ENCODE assay signal across 36 cellular contexts in genomic region chr4:27046851-27047250, GRCh38.
"Had no signal": no experiment of that assay in that cellular context is flagged by ENCODE, and none has a peak within 500 bp of the region (broad histone marks: within the 10 kb centered on the region; RNA-seq: fewer than 3 reads in every experiment).

No MANE protein-coding gene starts in this region.

- H3K27ac ChIP-seq: adrenal gland, body of pancreas, esophagus muscularis mucosa, foreskin keratinocyte, heart left ventricle, neural progenitor cell, parathyroid adenoma, psoas muscle, stomach, tibial artery, upper lobe of right lung, WERI-Rb-1 had no signal

- DNase-seq: activated CD4-positive, alpha-beta T cell treated with anti-CD3 and anti-CD28 coated beads for 48 hours; activated CD4-positive, alpha-beta T cell treated with anti-CD3 and anti-CD28 coated beads, Interleukin-2, amount 50 U/mL, for 48 hours; activated CD8-positive, alpha-beta memory T cell treated with anti-CD3 and anti-CD28 coated beads for 24 hours; activated effector memory CD4-positive, alpha-beta T cell treated with anti-CD3 and anti-CD28 coated beads, Interleukin-2, amount 50 U/mL, for 16 hours; activated naive CD4-positive, alpha-beta T cell treated with anti-CD3 and anti-CD28 coated beads for 36 hours; activated naive CD8-positive, alpha-beta T cell treated with anti-CD3 and anti-CD28 coated beads for 36 hours; activated T-cell treated with anti-CD3 and anti-CD28 coated beads, Interleukin-2, amount 50 U/mL, for 1 hour; adrenal gland; aorta; body of pancreas; dermis blood vessel endothelial cell; effector CD4-positive, alpha-beta T cell; foreskin keratinocyte; heart left ventricle; hypothalamus; immature natural killer cell; kidney; left colon; natural killer cell; occipital lobe; psoas muscle; stimulated activated CD4-positive, alpha-beta T cell treated with anti-CD3 and anti-CD28 coated beads, Interleukin-1b, Interleukin-23, amount 100 ng/mL, for 48 hours; stimulated activated CD4-positive, alpha-beta T cell treated with anti-CD3 and anti-CD28 coated beads, Interleukin-4, amount 100 ng/mL, for 4 hours; stimulated activated CD8-positive, alpha-beta memory T cell treated with anti-CD3 and anti-CD28 coated beads, Interleukin-4, amount 100 ng/mL, for 48 hours; stomach; tibial artery; upper lobe of right lung; WERI-Rb-1 had no signal

- H3K4me1 ChIP-seq: adrenal gland, foreskin keratinocyte, parathyroid adenoma, psoas muscle, upper lobe of right lung had no signal

- H3K27ac Mint-ChIP-seq: activated naive CD4-positive, alpha-beta T cell treated with anti-CD3 and anti-CD28 coated beads for 36 hours; activated naive CD8-positive, alpha-beta T cell treated with anti-CD3 and anti-CD28 coated beads for 36 hours; activated T-helper 1 cell treated with anti-CD3 and anti-CD28 coated beads, Interleukin-12 subunit alpha, Interleukin-12 subunit beta, Interleukin-2, Interleukin-4 antibody, amounts not matched to agents 30 ng/mL and 10 ng/mL and 1 ng/mL, durations not matched to agents 14 hours and 24 hours and 36 hours; immature natural killer cell; memory B cell; natural killer cell; neural progenitor cell; stimulated activated memory B cell treated with anti-CD40 and anti-IgM and Interleukin-4, amounts not matched to agents 10 μg/mL and 1 μg/mL and 100 μg/mL, for 72 hours had no signal

- H3K9me3 Mint-ChIP-seq: activated naive CD8-positive, alpha-beta T cell treated with anti-CD3 and anti-CD28 coated beads for 36 hours; natural killer cell; neural progenitor cell had no signal

- H3K27me3 ChIP-seq: adrenal gland, body of pancreas, neural progenitor cell, upper lobe of right lung had no signal

- H3K36me3 Mint-ChIP-seq: immature natural killer cell, natural killer cell, neural progenitor cell had no signal

- H3K9me3 ChIP-seq: adrenal gland, body of pancreas, psoas muscle, upper lobe of right lung had no signal

- ATAC-seq: activated CD4-positive, CD25-positive, alpha-beta regulatory T cell treated with anti-CD3 and anti-CD28 coated beads, Interleukin-2, amount 50 U/mL, for 24 hours; body of pancreas; foreskin keratinocyte; heart left ventricle; left colon; natural killer cell; psoas muscle; stimulated activated memory B cell treated with anti-CD40 and anti-IgM and Interleukin-4, amounts not matched to agents 10 μg/mL and 1 μg/mL and 100 μg/mL, for 72 hours; upper lobe of right lung had no signal

- H3K4me3 ChIP-seq: adrenal gland, body of pancreas, esophagus muscularis mucosa, heart left ventricle, neural progenitor cell, psoas muscle, smooth muscle cell, stomach, tibial artery, upper lobe of right lung had no signal

- H3K4me3 Mint-ChIP-seq: activated naive CD4-positive, alpha-beta T cell treated with anti-CD3 and anti-CD28 coated beads for 36 hours; activated naive CD8-positive, alpha-beta T cell treated with anti-CD3 and anti-CD28 coated beads for 36 hours; activated T-helper 1 cell treated with anti-CD3 and anti-CD28 coated beads, Interleukin-12 subunit alpha, Interleukin-12 subunit beta, Interleukin-2, Interleukin-4 antibody, amounts not matched to agents 30 ng/mL and 10 ng/mL and 1 ng/mL, durations not matched to agents 14 hours and 24 hours and 36 hours; immature natural killer cell; memory B cell; natural killer cell; neural progenitor cell; stimulated activated memory B cell treated with anti-CD40 and anti-IgM and Interleukin-4, amounts not matched to agents 10 μg/mL and 1 μg/mL and 100 μg/mL, for 72 hours had no signal

- H3K36me3 ChIP-seq: adrenal gland, esophagus muscularis mucosa, heart left ventricle, neural progenitor cell, stomach, tibial artery, upper lobe of right lung, WERI-Rb-1 had no signal
